In genomic region chr12:7712841-7713442, GRCh38 we compare ENCODE assay signal across 34 cellular contexts. TPM values are rescaled to one million over a fixed set of nuclear protein-coding genes. Genes with fewer than 3 reads are reported as not detected.
"Had no signal": no experiment of that assay in that cellular context is flagged by ENCODE, and none has a peak within 500 bp of the region (broad histone marks: within the 10 kb centered on the region; RNA-seq: fewer than 3 reads in every experiment).

No MANE protein-coding gene starts in this region.

- H3K27me3 ChIP-seq: ascending aorta, cardiac muscle cell, SJSA1 had no signal

- H3K27ac Mint-ChIP-seq: activated CD4-positive, alpha-beta T cell treated with anti-CD3 and anti-CD28 coated beads for 36 hours; activated CD4-positive, alpha-beta T cell treated with anti-CD3 and anti-CD28 coated beads, Interleukin-2, amount 10 ng/mL, durations not matched to agents 7 days and 5 days; activated CD8-positive, alpha-beta T cell treated with anti-CD3 and anti-CD28 coated beads, Interleukin-2, amount 10 ng/mL, durations not matched to agents 7 days and 5 days; activated naive CD4-positive, alpha-beta T cell treated with anti-CD3 and anti-CD28 coated beads, Interleukin-2, amount 50 U/mL, for 24 hours; activated naive CD8-positive, alpha-beta T cell treated with anti-CD3 and anti-CD28 coated beads, Interleukin-2, amount 10 ng/mL, durations not matched to agents 7 days and 5 days; activated T-helper 1 cell treated with anti-CD3 and anti-CD28 coated beads, Interleukin-12 subunit alpha, Interleukin-12 subunit beta, Interleukin-2, Interleukin-4 antibody, amounts not matched to agents 30 ng/mL and 10 ng/mL and 1 ng/mL, durations not matched to agents 14 hours and 24 hours and 36 hours; T-helper 1 cell treated with Interleukin-12 subunit alpha and Interleukin-12 subunit beta and Interleukin-4 antibody, amounts not matched to agents 30 μg/mL and 1 μg/mL, for 36 hours; T-helper 2 cell treated with Interferon-gamma antibody and Interleukin-4, amounts not matched to agents 5 μg/mL and 100 μg/mL, for 36 hours had no signal

- H3K4me1 Mint-ChIP-seq: activated CD4-positive, alpha-beta T cell treated with anti-CD3 and anti-CD28 coated beads for 36 hours; activated CD4-positive, alpha-beta T cell treated with anti-CD3 and anti-CD28 coated beads, Interleukin-2, amount 10 ng/mL, durations not matched to agents 7 days and 5 days; activated naive CD4-positive, alpha-beta T cell treated with anti-CD3 and anti-CD28 coated beads, Interleukin-2, amount 50 U/mL, for 24 hours; activated naive CD8-positive, alpha-beta T cell treated with anti-CD3 and anti-CD28 coated beads, Interleukin-2, amount 10 ng/mL, durations not matched to agents 7 days and 5 days; central memory CD8-positive, alpha-beta T cell had no signal

- H3K27ac ChIP-seq: ascending aorta, cardiac muscle cell, SJSA1 had no signal

- H3K36me3 Mint-ChIP-seq: activated naive CD4-positive, alpha-beta T cell treated with anti-CD3 and anti-CD28 coated beads, Interleukin-2, amount 50 U/mL, for 24 hours; activated naive CD8-positive, alpha-beta T cell treated with anti-CD3 and anti-CD28 coated beads, Interleukin-2, amount 10 ng/mL, durations not matched to agents 7 days and 5 days had no signal

- H3K36me3 ChIP-seq: ascending aorta, cardiac muscle cell, SJSA1 had no signal

- DNase-seq: activated CD4-positive, alpha-beta T cell treated with anti-CD3 and anti-CD28 coated beads for 36 hours; activated CD4-positive, alpha-beta T cell treated with anti-CD3 and anti-CD28 coated beads, Interleukin-2, amount 10 ng/mL, durations not matched to agents 7 days and 5 days; activated CD4-positive, alpha-beta T cell treated with anti-CD3 and anti-CD28 coated beads, Interleukin-2, amount 50 U/mL, for 48 hours; activated CD8-positive, alpha-beta memory T cell treated with anti-CD3 and anti-CD28 coated beads, Interleukin-2, amount 50 U/mL, for 4 hours; activated CD8-positive, alpha-beta T cell treated with anti-CD3 and anti-CD28 coated beads, Interleukin-2, amount 10 ng/mL, durations not matched to agents 7 days and 5 days; activated effector memory CD4-positive, alpha-beta T cell treated with Interleukin-2 at 50 U/mL for 16 hours; activated naive CD4-positive, alpha-beta T cell treated with Interleukin-2 at 50 U/mL for 16 hours; activated naive CD8-positive, alpha-beta T cell treated with anti-CD3 and anti-CD28 coated beads, Interleukin-2, amount 10 ng/mL, durations not matched to agents 7 days and 5 days; activated T-cell treated with anti-CD3 and anti-CD28 coated beads for 4 hours; activated T-cell treated with anti-CD3 and anti-CD28 coated beads, Interleukin-2, amount 50 U/mL, for 4 hours; amygdala; NCI-H1105; NCI-H1417 treated with DMSO at 0.1 percent for 48 hours; NCI-H187 treated with DMSO at 0.1 percent for 48 hours; NCI-H2081; NCI-H226; NCI-H446 treated with DMSO at 0.1 percent for 48 hours; NCI-H524; NCI-H69; NCI-H82; SHP77; SK-N-SH had no signal

- H3K4me3 Mint-ChIP-seq: activated CD4-positive, alpha-beta T cell treated with anti-CD3 and anti-CD28 coated beads for 36 hours; activated CD4-positive, alpha-beta T cell treated with anti-CD3 and anti-CD28 coated beads, Interleukin-2, amount 10 ng/mL, durations not matched to agents 7 days and 5 days; activated CD8-positive, alpha-beta T cell treated with anti-CD3 and anti-CD28 coated beads, Interleukin-2, amount 10 ng/mL, durations not matched to agents 7 days and 5 days; activated naive CD4-positive, alpha-beta T cell treated with anti-CD3 and anti-CD28 coated beads, Interleukin-2, amount 50 U/mL, for 24 hours; activated naive CD8-positive, alpha-beta T cell treated with anti-CD3 and anti-CD28 coated beads, Interleukin-2, amount 10 ng/mL, durations not matched to agents 7 days and 5 days; activated T-cell treated with anti-CD3 and anti-CD28 coated beads, Interleukin-2, amount 50 U/mL, for 4 hours; activated T-helper 1 cell treated with anti-CD3 and anti-CD28 coated beads, Interleukin-12 subunit alpha, Interleukin-12 subunit beta, Interleukin-2, Interleukin-4 antibody, amounts not matched to agents 30 ng/mL and 10 ng/mL and 1 ng/mL, durations not matched to agents 14 hours and 24 hours and 36 hours; central memory CD8-positive, alpha-beta T cell; T-helper 1 cell treated with Interleukin-12 subunit alpha and Interleukin-12 subunit beta and Interleukin-4 antibody, amounts not matched to agents 30 μg/mL and 1 μg/mL, for 36 hours; T-helper 2 cell treated with Interferon-gamma antibody and Interleukin-4, amounts not matched to agents 5 μg/mL and 100 μg/mL, for 36 hours had no signal

- H3K9ac ChIP-seq: SK-N-SH had no signal

- H3K4me3 ChIP-seq: ascending aorta, cardiac muscle cell, SJSA1 had no signal

- H3K9me3 Mint-ChIP-seq: activated CD4-positive, alpha-beta T cell treated with anti-CD3 and anti-CD28 coated beads, Interleukin-2, amount 10 ng/mL, durations not matched to agents 7 days and 5 days; activated naive CD4-positive, alpha-beta T cell treated with anti-CD3 and anti-CD28 coated beads, Interleukin-2, amount 50 U/mL, for 24 hours; activated naive CD8-positive, alpha-beta T cell treated with anti-CD3 and anti-CD28 coated beads, Interleukin-2, amount 10 ng/mL, durations not matched to agents 7 days and 5 days; activated T-cell treated with anti-CD3 and anti-CD28 coated beads, Interleukin-2, amount 50 U/mL, for 4 hours; activated T-helper 1 cell treated with anti-CD3 and anti-CD28 coated beads, Interleukin-12 subunit alpha, Interleukin-12 subunit beta, Interleukin-2, Interleukin-4 antibody, amounts not matched to agents 30 ng/mL and 10 ng/mL and 1 ng/mL, durations not matched to agents 14 hours and 24 hours and 36 hours; central memory CD8-positive, alpha-beta T cell; T-helper 1 cell treated with Interleukin-12 subunit alpha and Interleukin-12 subunit beta and Interleukin-4 antibody, amounts not matched to agents 30 μg/mL and 1 μg/mL, for 36 hours; T-helper 2 cell treated with Interferon-gamma antibody and Interleukin-4, amounts not matched to agents 5 μg/mL and 100 μg/mL, for 36 hours had no signal

- H3K9me3 ChIP-seq: ascending aorta, SJSA1, SK-N-SH had no signal

- H3K4me2 ChIP-seq: SK-N-SH had no signal

- H3K4me1 ChIP-seq: ascending aorta, SJSA1 had no signal

RNA-seq across cellular contexts. Expression of gene DPPA3, which starts 1.7 kb away (rescaled TPM):
- total RNA-seq: activated CD4-positive, alpha-beta T cell treated with anti-CD3 and anti-CD28 coated beads for 36 hours; activated CD4-positive, alpha-beta T cell treated with anti-CD3 and anti-CD28 coated beads, Interleukin-2, amount 10 ng/mL, durations not matched to agents 7 days and 5 days; activated CD8-positive, alpha-beta T cell treated with anti-CD3 and anti-CD28 coated beads, Interleukin-2, amount 10 ng/mL, durations not matched to agents 7 days and 5 days; activated naive CD8-positive, alpha-beta T cell treated with anti-CD3 and anti-CD28 coated beads, Interleukin-2, amount 10 ng/mL, durations not matched to agents 7 days and 5 days; activated T-cell treated with anti-CD3 and anti-CD28 coated beads, Interleukin-2, amount 50 U/mL, for 4 hours; activated T-helper 1 cell treated with anti-CD3 and anti-CD28 coated beads, Interleukin-12 subunit alpha, Interleukin-12 subunit beta, Interleukin-2, Interleukin-4 antibody, amounts not matched to agents 30 ng/mL and 10 ng/mL and 1 ng/mL, durations not matched to agents 14 hours and 24 hours and 36 hours; ascending aorta; cardiac muscle cell; chondrocyte; M059J; RPMI7951; SJSA1 had no signal
- polyA plus RNA-seq: adipose tissue, cardiac muscle cell, SK-N-SH had no signal

RNA-seq across cellular contexts. Expression of gene GDF3, which starts 17.4 kb away (rescaled TPM):
- total RNA-seq: activated CD4-positive, alpha-beta T cell treated with anti-CD3 and anti-CD28 coated beads for 36 hours; activated CD4-positive, alpha-beta T cell treated with anti-CD3 and anti-CD28 coated beads, Interleukin-2, amount 10 ng/mL, durations not matched to agents 7 days and 5 days; activated CD8-positive, alpha-beta T cell treated with anti-CD3 and anti-CD28 coated beads, Interleukin-2, amount 10 ng/mL, durations not matched to agents 7 days and 5 days; activated naive CD8-positive, alpha-beta T cell treated with anti-CD3 and anti-CD28 coated beads, Interleukin-2, amount 10 ng/mL, durations not matched to agents 7 days and 5 days; activated T-cell treated with anti-CD3 and anti-CD28 coated beads, Interleukin-2, amount 50 U/mL, for 4 hours; activated T-helper 1 cell treated with anti-CD3 and anti-CD28 coated beads, Interleukin-12 subunit alpha, Interleukin-12 subunit beta, Interleukin-2, Interleukin-4 antibody, amounts not matched to agents 30 ng/mL and 10 ng/mL and 1 ng/mL, durations not matched to agents 14 hours and 24 hours and 36 hours; ascending aorta; cardiac muscle cell; chondrocyte; M059J; RPMI7951; SJSA1 had no signal
- polyA plus RNA-seq: SK-N-SH had no signal

RNA-seq across cellular contexts. Expression of gene CLEC4C, which starts 34.2 kb away (rescaled TPM):
- total RNA-seq: activated CD4-positive, alpha-beta T cell treated with anti-CD3 and anti-CD28 coated beads for 36 hours; activated CD4-positive, alpha-beta T cell treated with anti-CD3 and anti-CD28 coated beads, Interleukin-2, amount 10 ng/mL, durations not matched to agents 7 days and 5 days; activated CD8-positive, alpha-beta T cell treated with anti-CD3 and anti-CD28 coated beads, Interleukin-2, amount 10 ng/mL, durations not matched to agents 7 days and 5 days; activated naive CD8-positive, alpha-beta T cell treated with anti-CD3 and anti-CD28 coated beads, Interleukin-2, amount 10 ng/mL, durations not matched to agents 7 days and 5 days; activated T-cell treated with anti-CD3 and anti-CD28 coated beads, Interleukin-2, amount 50 U/mL, for 4 hours; activated T-helper 1 cell treated with anti-CD3 and anti-CD28 coated beads, Interleukin-12 subunit alpha, Interleukin-12 subunit beta, Interleukin-2, Interleukin-4 antibody, amounts not matched to agents 30 ng/mL and 10 ng/mL and 1 ng/mL, durations not matched to agents 14 hours and 24 hours and 36 hours; ascending aorta; cardiac muscle cell; chondrocyte; M059J; RPMI7951; SJSA1 had no signal
- polyA plus RNA-seq: adipose tissue, cardiac muscle cell, SK-N-SH had no signal

RNA-seq across cellular contexts. Expression of gene APOBEC1, which starts 47.2 kb away (rescaled TPM):
- total RNA-seq: activated CD4-positive, alpha-beta T cell treated with anti-CD3 and anti-CD28 coated beads for 36 hours; activated CD4-positive, alpha-beta T cell treated with anti-CD3 and anti-CD28 coated beads, Interleukin-2, amount 10 ng/mL, durations not matched to agents 7 days and 5 days; activated CD8-positive, alpha-beta T cell treated with anti-CD3 and anti-CD28 coated beads, Interleukin-2, amount 10 ng/mL, durations not matched to agents 7 days and 5 days; activated naive CD8-positive, alpha-beta T cell treated with anti-CD3 and anti-CD28 coated beads, Interleukin-2, amount 10 ng/mL, durations not matched to agents 7 days and 5 days; activated T-cell treated with anti-CD3 and anti-CD28 coated beads, Interleukin-2, amount 50 U/mL, for 4 hours; activated T-helper 1 cell treated with anti-CD3 and anti-CD28 coated beads, Interleukin-12 subunit alpha, Interleukin-12 subunit beta, Interleukin-2, Interleukin-4 antibody, amounts not matched to agents 30 ng/mL and 10 ng/mL and 1 ng/mL, durations not matched to agents 14 hours and 24 hours and 36 hours; ascending aorta; cardiac muscle cell; chondrocyte; M059J; RPMI7951; SJSA1 had no signal
- polyA plus RNA-seq: adipose tissue, cardiac muscle cell, SK-N-SH had no signal

RNA-seq across cellular contexts. Expression of gene NANOGNB, which starts 52.1 kb away (rescaled TPM):
- total RNA-seq: activated CD4-positive, alpha-beta T cell treated with anti-CD3 and anti-CD28 coated beads for 36 hours; activated CD4-positive, alpha-beta T cell treated with anti-CD3 and anti-CD28 coated beads, Interleukin-2, amount 10 ng/mL, durations not matched to agents 7 days and 5 days; activated CD8-positive, alpha-beta T cell treated with anti-CD3 and anti-CD28 coated beads, Interleukin-2, amount 10 ng/mL, durations not matched to agents 7 days and 5 days; activated naive CD8-positive, alpha-beta T cell treated with anti-CD3 and anti-CD28 coated beads, Interleukin-2, amount 10 ng/mL, durations not matched to agents 7 days and 5 days; activated T-cell treated with anti-CD3 and anti-CD28 coated beads, Interleukin-2, amount 50 U/mL, for 4 hours; activated T-helper 1 cell treated with anti-CD3 and anti-CD28 coated beads, Interleukin-12 subunit alpha, Interleukin-12 subunit beta, Interleukin-2, Interleukin-4 antibody, amounts not matched to agents 30 ng/mL and 10 ng/mL and 1 ng/mL, durations not matched to agents 14 hours and 24 hours and 36 hours; ascending aorta; cardiac muscle cell; chondrocyte; M059J; RPMI7951; SJSA1 had no signal
- polyA plus RNA-seq: adipose tissue, cardiac muscle cell, SK-N-SH had no signal
